In the genomic region with DNA sequence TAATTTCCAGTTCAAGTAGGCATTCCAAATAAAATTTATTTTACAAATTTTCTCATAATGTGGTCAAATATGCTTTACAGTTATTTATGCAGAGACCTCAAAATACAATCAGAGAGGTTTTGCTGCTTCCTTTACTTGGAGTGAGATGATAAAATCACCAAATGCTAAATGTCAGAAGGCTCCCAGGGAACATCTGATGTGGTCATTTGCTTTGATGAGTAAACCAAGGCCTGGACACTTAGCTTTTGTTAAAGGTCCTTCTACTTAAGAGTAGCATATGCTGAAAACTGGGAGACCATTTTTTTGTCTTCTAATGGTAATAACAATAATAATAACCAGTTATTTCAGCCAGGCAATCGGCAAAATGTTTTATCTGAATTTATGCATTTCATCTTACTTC, we compare ENCODE assay signal across 22 cellular contexts.
DNase-seq lines count a peak whose midpoint lies in the region; ATAC-seq and TF ChIP-seq lines count a peak whose summit lies in the region.
"Had no signal": no experiment of that assay in that cellular context is flagged by ENCODE, and none has a peak within 500 bp of the region (broad histone marks: within the 10 kb centered on the region; RNA-seq: fewer than 3 reads in every experiment).

No MANE protein-coding gene starts in this region.

- in situ Hi-C loops in astrocyte of the spinal cord (cut with HindIII; ENCODE audit: low sequenced_read_pairs) = no loop called here

- no peaks in the 10 kb centered on the region for H3K79me2 ChIP-seq in ACC112 (ENCODE audit: control insufficient read depth, insufficient read depth, low read length, unreplicated experiment)

- H2AFZ ChIP-seq in ACC112 (ENCODE audit: low read length, unreplicated experiment) = peak overlapping the region; percentile 47

- H3K27me3 ChIP-seq in ACC112 (ENCODE audit: insufficient read depth, low read length) (no peaks in the 10 kb centered on the region), foreskin keratinocyte (no peaks in the 10 kb centered on the region)
- H3K27me3 ChIP-seq: esophagus squamous epithelium, heart left ventricle had no signal

- DNase-seq in LHCN-M2 (ENCODE audit: low read depth) = peak; percentile 81
- DNase-seq in astrocyte of the spinal cord (ENCODE audit: low read depth, low spot score) = peak; percentile 67
- no peak for DNase-seq in foreskin keratinocyte
- no peak for DNase-seq in SKM-1 treated with dmso at 0.1 percent for 144 hours (lab: John Stamatoyannopoulos, UW; ENCODE audit: unreplicated experiment)
- DNase-seq in T-helper 9 cell = no peak
- no peak for DNase-seq in GF-D8 (lab: John Stamatoyannopoulos, UW)
- DNase-seq: activated CD4-positive, alpha-beta T cell treated with anti-CD3 and anti-CD28 coated beads, Interleukin-2, amount 10 ng/mL, durations not matched to agents 24 days and 14 days; effector memory CD8-positive, alpha-beta T cell; esophagus squamous epithelium; heart left ventricle; Karpas-422; NCI-H1092 treated with DMSO at 0.1 percent for 48 hours; NCI-H2029 treated with DMSO at 0.1 percent for 48 hours; NCI-H226; NCI-H774; posterior cingulate gyrus had no signal

- no peak for TF ChIP-seq CTCF in astrocyte of the spinal cord (IDR thresholded peaks at IDR 0.05; ENCODE audit: low read depth, low read length)
- TF ChIP-seq CTCF in foreskin keratinocyte (conservative IDR thresholded peaks at IDR 0.05) = no peak

- H3K4me3 ChIP-seq in ACC112 (ENCODE audit: low read depth, low read length) (no peak overlapping the region), astrocyte of the spinal cord (ENCODE audit: low read depth, low read length) (no peak overlapping the region)
- H3K4me3 ChIP-seq: esophagus squamous epithelium, heart left ventricle had no signal

- no peaks in the 10 kb centered on the region for H3K36me3 ChIP-seq in ACC112 (ENCODE audit: insufficient read depth, low read length)
- H3K36me3 ChIP-seq: esophagus squamous epithelium, heart left ventricle had no signal

- ATAC-seq in foreskin keratinocyte = no peak
- ATAC-seq in GM19397 (IDR thresholded peaks at IDR 0.05; ENCODE audit: unreplicated experiment) = no peak
- ATAC-seq: effector memory CD8-positive, alpha-beta T cell; left lobe of liver; natural killer cell treated with Interleukin-12 subunit alpha and Interleukin-12 subunit beta and Interleukin-15 and Interleukin-18, amount 100 ng/mL, for 72 hours; sciatic nerve had no signal

- H3K4me1 ChIP-seq in ACC112 (ENCODE audit: control insufficient read depth, insufficient read depth, low read length, unreplicated experiment) (peaks cover 62% of the 10 kb centered on the region), foreskin keratinocyte (peaks cover 61% of the 10 kb centered on the region)

- H3K27ac ChIP-seq in ACC112 (ENCODE audit: low read depth, low read length) = peak overlapping the region; percentile 67
- H3K27ac ChIP-seq in foreskin keratinocyte = peak overlapping the region; percentile 72
- H3K27ac ChIP-seq: VCaP had no signal

Comparison
In these comparisons a context has a peak if more than half of its experiments do, and no peak if none do; other contexts are left out.
1. DNase-seq: peak in LHCN-M2 (single experiment) and astrocyte of the spinal cord (single experiment); none in foreskin keratinocyte (0 of 2), SKM-1 treated with dmso at 0.1 percent for 144 hours (single experiment), T-helper 9 cell (single experiment) and GF-D8 (single experiment).